10 cellular contexts compared by ENCODE assay signal in genomic region chr2:157747280-157747679, GRCh38.
"Had no signal": no experiment of that assay in that cellular context is flagged by ENCODE, and none has a peak within 500 bp of the region (broad histone marks: within the 10 kb centered on the region; RNA-seq: fewer than 3 reads in every experiment).

No MANE protein-coding gene starts in this region.

- H3K27ac Mint-ChIP-seq: activated naive CD8-positive, alpha-beta T cell treated with anti-CD3 and anti-CD28 coated beads, Interleukin-2, amount 10 ng/mL, durations not matched to agents 7 days and 5 days; natural killer cell had no signal

- H3K27me3 Mint-ChIP-seq: activated naive CD8-positive, alpha-beta T cell treated with anti-CD3 and anti-CD28 coated beads, Interleukin-2, amount 10 ng/mL, durations not matched to agents 7 days and 5 days had no signal

- ATAC-seq: natural killer cell had no signal

- H3K4me3 ChIP-seq: hepatocyte, right atrium auricular region, testis, upper lobe of right lung had no signal

- H3K79me2 ChIP-seq: hepatocyte had no signal

- H3K4me3 Mint-ChIP-seq: activated naive CD8-positive, alpha-beta T cell treated with anti-CD3 and anti-CD28 coated beads, Interleukin-2, amount 10 ng/mL, durations not matched to agents 7 days and 5 days; natural killer cell had no signal

- H3K9me3 ChIP-seq: right atrium auricular region, testis, upper lobe of right lung had no signal

- H2AFZ ChIP-seq: hepatocyte had no signal

- H3K27ac ChIP-seq: hepatocyte, right atrium auricular region, testis, upper lobe of right lung had no signal

- FAIRE-seq: small intestine had no signal

- H3K36me3 Mint-ChIP-seq: natural killer cell had no signal

- H3K4me2 ChIP-seq: hepatocyte had no signal

- H3K9me3 Mint-ChIP-seq: activated naive CD8-positive, alpha-beta T cell treated with anti-CD3 and anti-CD28 coated beads, Interleukin-2, amount 10 ng/mL, durations not matched to agents 7 days and 5 days; natural killer cell had no signal

- H3K27me3 ChIP-seq: hepatocyte, right atrium auricular region, testis, upper lobe of right lung had no signal

- H3K4me1 ChIP-seq: testis, upper lobe of right lung had no signal

- DNase-seq: activated CD4-positive, alpha-beta T cell treated with anti-CD3 and anti-CD28 coated beads, Interleukin-2, amount 50 U/mL, for 4 hours; activated CD4-positive, CD25-positive, alpha-beta regulatory T cell treated with anti-CD3 and anti-CD28 coated beads, Interleukin-2, amount 50 U/mL, for 72 hours; activated naive CD8-positive, alpha-beta T cell treated with anti-CD3 and anti-CD28 coated beads, Interleukin-2, amount 10 ng/mL, durations not matched to agents 7 days and 5 days; natural killer cell; small intestine; stimulated activated naive CD8-positive, alpha-beta T cell treated with anti-CD3 and anti-CD28 coated beads, Interleukin-15, Interleukin-2, amounts not matched to agents 100 U/mL and 50 U/mL, for 24 hours; testis; upper lobe of right lung had no signal
